Comparison of ENCODE assay signal across 1 cellular context in the genomic region with DNA sequence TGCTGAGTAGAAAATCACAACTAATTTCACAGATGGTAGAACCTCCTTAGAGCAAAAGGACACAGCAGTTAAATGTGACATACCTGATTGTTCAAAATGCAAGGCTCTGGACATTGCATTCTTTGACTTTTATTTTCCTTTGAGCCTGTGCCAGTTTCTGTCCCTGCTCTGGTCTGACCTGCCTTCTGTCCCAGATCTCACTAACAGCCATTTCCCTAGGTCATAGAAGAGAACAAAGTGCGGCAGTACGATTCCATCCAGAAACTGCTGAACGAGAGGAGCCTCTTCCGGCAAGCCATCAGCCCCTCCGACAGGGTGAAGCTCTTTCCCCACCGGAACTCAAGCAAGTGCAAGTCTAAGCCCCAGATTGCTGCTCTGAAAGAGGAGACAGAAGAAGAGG.
TF ChIP-seq lines count a peak whose summit lies in the region.

No MANE protein-coding gene starts in this region.

TF ChIP-seq in HCT116, 20 proteins besides CTCF, POLR2A, EP300 and RAD21 (continued from another document):
- TF ChIP-seq, protein P1, sequence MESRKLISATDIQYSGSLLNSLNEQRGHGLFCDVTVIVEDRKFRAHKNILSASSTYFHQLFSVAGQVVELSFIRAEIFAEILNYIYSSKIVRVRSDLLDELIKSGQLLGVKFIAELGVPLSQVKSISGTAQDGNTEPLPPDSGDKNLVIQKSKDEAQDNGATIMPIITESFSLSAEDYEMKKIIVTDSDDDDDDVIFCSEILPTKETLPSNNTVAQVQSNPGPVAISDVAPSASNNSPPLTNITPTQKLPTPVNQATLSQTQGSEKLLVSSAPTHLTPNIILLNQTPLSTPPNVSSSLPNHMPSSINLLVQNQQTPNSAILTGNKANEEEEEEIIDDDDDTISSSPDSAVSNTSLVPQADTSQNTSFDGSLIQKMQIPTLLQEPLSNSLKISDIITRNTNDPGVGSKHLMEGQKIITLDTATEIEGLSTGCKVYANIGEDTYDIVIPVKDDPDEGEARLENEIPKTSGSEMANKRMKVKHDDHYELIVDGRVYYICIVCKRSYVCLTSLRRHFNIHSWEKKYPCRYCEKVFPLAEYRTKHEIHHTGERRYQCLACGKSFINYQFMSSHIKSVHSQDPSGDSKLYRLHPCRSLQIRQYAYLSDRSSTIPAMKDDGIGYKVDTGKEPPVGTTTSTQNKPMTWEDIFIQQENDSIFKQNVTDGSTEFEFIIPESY (IDR thresholded peaks at IDR 0.05; ENCODE audit: extremely low read depth, insufficient replicate concordance, low read length), result no peak
- TF ChIP-seq SRF (IDR thresholded peaks at IDR 0.05; ENCODE audit: low read depth) (no peak), ZFX (IDR thresholded peaks at IDR 0.05) (no peak), CBX3 (IDR thresholded peaks at IDR 0.05; ENCODE audit: low read depth) (no peak), TCF7L2 (IDR thresholded peaks at IDR 0.05; ENCODE audit: borderline replicate concordance, extremely low read depth, insufficient read depth, insufficient read length) (no peak), ZNF274 (IDR thresholded peaks at IDR 0.05; ENCODE audit: low read depth, low read length) (no peak)
- TF ChIP-seq, protein P2, sequence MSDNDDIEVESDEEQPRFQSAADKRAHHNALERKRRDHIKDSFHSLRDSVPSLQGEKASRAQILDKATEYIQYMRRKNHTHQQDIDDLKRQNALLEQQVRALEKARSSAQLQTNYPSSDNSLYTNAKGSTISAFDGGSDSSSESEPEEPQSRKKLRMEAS (IDR thresholded peaks at IDR 0.05), result no peak
